30 cellular contexts compared by ENCODE assay signal in the genomic region with DNA sequence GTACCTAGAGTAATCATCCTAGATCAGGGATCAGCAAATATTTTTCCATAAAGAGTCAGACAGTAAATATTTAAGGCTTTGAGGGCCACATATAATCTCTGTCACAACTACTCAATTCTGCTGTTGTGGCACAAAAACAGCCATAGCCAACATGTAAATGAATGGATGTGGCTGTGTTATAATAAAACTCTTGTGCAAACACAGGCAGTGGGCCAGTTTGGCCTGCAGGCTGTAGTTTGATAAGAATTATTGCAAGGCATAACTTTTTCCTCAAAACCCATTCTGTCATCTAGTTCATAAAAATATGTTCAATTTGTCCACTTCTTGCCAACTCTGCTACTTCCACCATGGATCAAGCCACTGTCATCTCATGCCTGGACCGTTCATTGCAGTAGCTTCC. TPM values are rescaled to one million over a fixed set of nuclear protein-coding genes. Genes with fewer than 3 reads are reported as not detected.
"Had no signal": no experiment of that assay in that cellular context is flagged by ENCODE, and none has a peak within 500 bp of the region (broad histone marks: within the 10 kb centered on the region; RNA-seq: fewer than 3 reads in every experiment).

No MANE protein-coding gene starts in this region.

- H3K27ac ChIP-seq: cardiac muscle cell, SJSA1 had no signal

- H3K4me3 ChIP-seq: cardiac muscle cell, SJSA1 had no signal

- H3K4me1 ChIP-seq: SJSA1 had no signal

- H3K27me3 ChIP-seq: cardiac muscle cell, SJSA1 had no signal

- DNase-seq: activated CD4-positive, alpha-beta T cell treated with anti-CD3 and anti-CD28 coated beads, Interleukin-2, amount 10 ng/mL, durations not matched to agents 24 days and 14 days; activated CD4-positive, alpha-beta T cell treated with anti-CD3 and anti-CD28 coated beads, Interleukin-2, amount 50 U/mL, for 4 hours; activated CD8-positive, alpha-beta T cell treated with anti-CD3 and anti-CD28 coated beads for 36 hours; activated effector memory CD4-positive, alpha-beta T cell treated with anti-CD3 and anti-CD28 coated beads, Interleukin-2, amount 50 U/mL, for 16 hours; activated naive CD4-positive, alpha-beta T cell; activated naive CD4-positive, alpha-beta T cell treated with anti-CD3 and anti-CD28 coated beads, Interleukin-2, amount 50 U/mL, for 16 hours; activated naive CD8-positive, alpha-beta T cell treated with anti-CD3 and anti-CD28 coated beads for 36 hours; activated T-cell treated with anti-CD3 and anti-CD28 coated beads, Interleukin-2, amount 50 U/mL, for 1 hour; activated T-cell treated with anti-CD3 and anti-CD28 coated beads, Interleukin-2, amount 50 U/mL, for 72 hours; amniotic stem cell; aorta; NCI-H1092 treated with DMSO at 0.1 percent for 48 hours; NCI-H1417; NCI-H146; NCI-H187; NCI-H2029 treated with DMSO at 0.1 percent for 48 hours; NCI-H2107; NCI-H2171; NCI-H510A; NCI-H526; NCI-H748 treated with DMSO at 0.1 percent for 48 hours; NK-92 treated with Interleukin-12 subunit alpha and Interleukin-12 subunit beta, amount 100 ng/mL, for 24 hours; SHP77; SK-N-SH had no signal

- H3K36me3 ChIP-seq: cardiac muscle cell, SJSA1 had no signal

- H3K9me3 ChIP-seq: SJSA1, SK-N-SH had no signal

- ATAC-seq: activated CD8-positive, alpha-beta T cell treated with anti-CD3 and anti-CD28 coated beads for 36 hours; activated T-cell treated with anti-CD3 and anti-CD28 coated beads, Interleukin-2, amount 50 U/mL, for 72 hours; activated T-helper 17 cell treated with anti-CD3 and anti-CD28 coated beads, Interleukin-2, amount 50 U/mL, for 72 hours had no signal

RNA-seq across cellular contexts. Expression of gene SHROOM4, which starts 39.4 kb away (rescaled TPM):
- total RNA-seq: activated CD4-positive, alpha-beta T cell treated with anti-CD3 and anti-CD28 coated beads, Interleukin-2, amount 10 ng/mL, durations not matched to agents 24 days and 14 days; activated CD8-positive, alpha-beta memory T cell treated with anti-CD3 and anti-CD28 coated beads for 36 hours; activated CD8-positive, alpha-beta T cell treated with anti-CD3 and anti-CD28 coated beads for 36 hours; activated naive CD8-positive, alpha-beta T cell treated with anti-CD3 and anti-CD28 coated beads for 36 hours; activated T-cell treated with anti-CD3 and anti-CD28 coated beads, Interleukin-2, amount 50 U/mL, for 72 hours; activated T-helper 17 cell treated with anti-CD3 and anti-CD28 coated beads, Interleukin-2, amount 50 U/mL, for 72 hours; OCI-LY7 had no signal

RNA-seq across cellular contexts. Expression of gene BMP15, which starts 57.1 kb away (rescaled TPM):
- total RNA-seq: activated CD4-positive, alpha-beta T cell treated with anti-CD3 and anti-CD28 coated beads, Interleukin-2, amount 10 ng/mL, durations not matched to agents 24 days and 14 days; activated CD8-positive, alpha-beta memory T cell treated with anti-CD3 and anti-CD28 coated beads for 36 hours; activated CD8-positive, alpha-beta T cell treated with anti-CD3 and anti-CD28 coated beads for 36 hours; activated naive CD8-positive, alpha-beta T cell treated with anti-CD3 and anti-CD28 coated beads for 36 hours; activated T-cell treated with anti-CD3 and anti-CD28 coated beads, Interleukin-2, amount 50 U/mL, for 72 hours; activated T-helper 17 cell treated with anti-CD3 and anti-CD28 coated beads, Interleukin-2, amount 50 U/mL, for 72 hours; aorta; cardiac muscle cell; M059J; OCI-LY7; SJSA1 had no signal
- polyA plus RNA-seq: aorta, cardiac muscle cell, SK-N-SH had no signal
